ENCODE assay signal across 10 cellular contexts in genomic region chr1:152495066-152495675, GRCh38. TPM values are rescaled to one million over a fixed set of nuclear protein-coding genes. Genes with fewer than 3 reads are reported as not detected.
DNase-seq lines count a peak whose midpoint lies in the region; ATAC-seq and TF ChIP-seq lines count a peak whose summit lies in the region.
"Had no signal": no experiment of that assay in that cellular context is flagged by ENCODE, and none has a peak within 500 bp of the region (broad histone marks: within the 10 kb centered on the region; RNA-seq: fewer than 3 reads in every experiment).

No MANE protein-coding gene starts in this region.

- no peaks in the 10 kb centered on the region for H3K9me3 ChIP-seq in Karpas-422 (ENCODE audit: low read length)
- no peaks in the 10 kb centered on the region for H3K9me3 ChIP-seq in osteoblast (ENCODE audit: low read depth, low read length)

- no peak overlapping the region for H3K9ac ChIP-seq in Karpas-422 (ENCODE audit: low read length)

- no peaks in the 10 kb centered on the region for H3K4me1 Mint-ChIP-seq in activated T-cell treated with anti-CD3 and anti-CD28 coated beads, Interleukin-2, amount 50 U/mL, for 72 hours (ENCODE audit: low read depth)
- no peaks in the 10 kb centered on the region for H3K4me1 Mint-ChIP-seq in activated T-cell treated with anti-CD3 and anti-CD28 coated beads, Interleukin-2, amount 50 U/mL, for 4 hours (ENCODE audit: low read depth)
- no peaks in the 10 kb centered on the region for H3K4me1 Mint-ChIP-seq in activated CD4-positive, alpha-beta memory T cell treated with anti-CD3 and anti-CD28 coated beads, Interleukin-2, amount 10 ng/mL, durations not matched to agents 7 days and 5 days

- H3K36me3 Mint-ChIP-seq in activated T-cell treated with anti-CD3 and anti-CD28 coated beads, Interleukin-2, amount 50 U/mL, for 72 hours (ENCODE audit: insufficient read depth in 2 of 2) = no peaks in the 10 kb centered on the region
- no peaks in the 10 kb centered on the region for H3K36me3 Mint-ChIP-seq in activated T-cell treated with anti-CD3 and anti-CD28 coated beads, Interleukin-2, amount 50 U/mL, for 4 hours (ENCODE audit: insufficient read depth)
- H3K36me3 Mint-ChIP-seq in activated CD4-positive, alpha-beta memory T cell treated with anti-CD3 and anti-CD28 coated beads, Interleukin-2, amount 10 ng/mL, durations not matched to agents 7 days and 5 days (ENCODE audit: low read depth) = no peaks in the 10 kb centered on the region

- DNase-seq in activated T-cell treated with anti-CD3 and anti-CD28 coated beads, Interleukin-2, amount 50 U/mL, for 72 hours = peak; percentile 37 to 49
- DNase-seq in activated T-cell treated with anti-CD3 and anti-CD28 coated beads, Interleukin-2, amount 50 U/mL, for 4 hours = no peak
- DNase-seq in Karpas-422 (peak; percentile 78), osteoblast (ENCODE audit: insufficient read length, low spot score, missing footprints) (no peak), Ammon's horn (ENCODE audit: low spot score) (no peak), iPS-NIHi7 (ENCODE audit: extremely low spot score) (no peak), anterior cingulate cortex (lab: John Stamatoyannopoulos, UW) (no peak)
- DNase-seq in activated CD4-positive, alpha-beta memory T cell treated with anti-CD3 and anti-CD28 coated beads, Interleukin-2, amount 10 ng/mL, durations not matched to agents 7 days and 5 days = peak; percentile 37
- DNase-seq: NCI-H187 had no signal

- POLR2A ChIA-PET in activated CD4-positive, alpha-beta memory T cell treated with anti-CD3 and anti-CD28 coated beads, Interleukin-2, amount 10 ng/mL, durations not matched to agents 7 days and 5 days (lab: Charles Lee) = no interaction called here

- H2AFZ ChIP-seq in Karpas-422 (ENCODE audit: low read length) (no peak overlapping the region), osteoblast (ENCODE audit: low read length) (no peak overlapping the region)

- H3K27me3 ChIP-seq in Karpas-422 (ENCODE audit: low read length) (no peaks in the 10 kb centered on the region), osteoblast (ENCODE audit: insufficient read depth, low read length) (no peaks in the 10 kb centered on the region)

- CTCF ChIA-PET in activated CD4-positive, alpha-beta memory T cell treated with anti-CD3 and anti-CD28 coated beads, Interleukin-2, amount 10 ng/mL, durations not matched to agents 7 days and 5 days (lab: Charles Lee) = interaction anchor here (1.2 kb wide), 1 partner anchor 39 kb away, joined by 4 read pairs; no protein-coding TSS in a partner anchor

- H3K4me1 ChIP-seq in Karpas-422 (ENCODE audit: low read length) (no peaks in the 10 kb centered on the region), osteoblast (ENCODE audit: insufficient read depth, low read length) (no peaks in the 10 kb centered on the region)

- H3K4me2 ChIP-seq in Karpas-422 (ENCODE audit: low read depth, low read length, poor library complexity, severe bottlenecking) (no peak overlapping the region), osteoblast (ENCODE audit: insufficient read depth, low read length) (no peak overlapping the region)

- H4K20me1 ChIP-seq in Karpas-422 (ENCODE audit: insufficient read depth, low read depth, low read length) (no peaks in the 10 kb centered on the region), osteoblast (ENCODE audit: insufficient read depth, low read length) (no peaks in the 10 kb centered on the region)

- H3K9me2 ChIP-seq in Karpas-422 (replicated peaks; ENCODE audit: insufficient read depth, low read length) = no peaks in the 10 kb centered on the region

- H3K4me3 Mint-ChIP-seq in activated T-cell treated with anti-CD3 and anti-CD28 coated beads, Interleukin-2, amount 50 U/mL, for 72 hours = no peak overlapping the region
- no peak overlapping the region for H3K4me3 Mint-ChIP-seq in activated T-cell treated with anti-CD3 and anti-CD28 coated beads, Interleukin-2, amount 50 U/mL, for 4 hours
- H3K4me3 Mint-ChIP-seq in activated CD4-positive, alpha-beta memory T cell treated with anti-CD3 and anti-CD28 coated beads, Interleukin-2, amount 10 ng/mL, durations not matched to agents 7 days and 5 days = no peak overlapping the region

- H3K79me2 ChIP-seq in Karpas-422 (ENCODE audit: low read length) = no peaks in the 10 kb centered on the region
- no peaks in the 10 kb centered on the region for H3K79me2 ChIP-seq in osteoblast (ENCODE audit: insufficient read depth, low read length)

- H3K9me3 Mint-ChIP-seq in activated T-cell treated with anti-CD3 and anti-CD28 coated beads, Interleukin-2, amount 50 U/mL, for 72 hours = no peaks in the 10 kb centered on the region
- H3K9me3 Mint-ChIP-seq in activated T-cell treated with anti-CD3 and anti-CD28 coated beads, Interleukin-2, amount 50 U/mL, for 4 hours = no peaks in the 10 kb centered on the region
- H3K9me3 Mint-ChIP-seq in activated CD4-positive, alpha-beta memory T cell treated with anti-CD3 and anti-CD28 coated beads, Interleukin-2, amount 10 ng/mL, durations not matched to agents 7 days and 5 days = no peaks in the 10 kb centered on the region

- H3K4me3 ChIP-seq in Karpas-422 (ENCODE audit: low read length) = no peak overlapping the region
- H3K4me3 ChIP-seq in osteoblast (ENCODE audit: insufficient read depth, low read length) = no peak overlapping the region

- ATAC-seq in activated T-cell treated with anti-CD3 and anti-CD28 coated beads, Interleukin-2, amount 50 U/mL, for 72 hours (replicated peaks in 1 of 2) = no peak
- ATAC-seq in activated T-cell treated with anti-CD3 and anti-CD28 coated beads, Interleukin-2, amount 50 U/mL, for 4 hours = no peak

- TF ChIP-seq CTCF in osteoblast (IDR thresholded peaks at IDR 0.05; ENCODE audit: extremely low read depth, low read depth, low read length) = peak; percentile 63

- H3K36me3 ChIP-seq in Karpas-422 (ENCODE audit: insufficient read depth, low read length) = no peaks in the 10 kb centered on the region
- no peaks in the 10 kb centered on the region for H3K36me3 ChIP-seq in osteoblast (ENCODE audit: insufficient read depth, low read length)

- H3K27me3 Mint-ChIP-seq in activated T-cell treated with anti-CD3 and anti-CD28 coated beads, Interleukin-2, amount 50 U/mL, for 72 hours (ENCODE audit: low read depth) = peaks cover 6% of the 10 kb centered on the region
- H3K27me3 Mint-ChIP-seq in activated T-cell treated with anti-CD3 and anti-CD28 coated beads, Interleukin-2, amount 50 U/mL, for 4 hours (ENCODE audit: low read depth) = peaks cover 17% of the 10 kb centered on the region
- H3K27me3 Mint-ChIP-seq in activated CD4-positive, alpha-beta memory T cell treated with anti-CD3 and anti-CD28 coated beads, Interleukin-2, amount 10 ng/mL, durations not matched to agents 7 days and 5 days = no peaks in the 10 kb centered on the region
- H3K27me3 Mint-ChIP-seq: progenitor cell of endocrine pancreas had no signal

- H3K27ac ChIP-seq in Karpas-422 (ENCODE audit: low read length) (no peak overlapping the region), osteoblast (ENCODE audit: low read depth, low read length) (no peak overlapping the region)

- H3K27ac Mint-ChIP-seq in activated T-cell treated with anti-CD3 and anti-CD28 coated beads, Interleukin-2, amount 50 U/mL, for 72 hours = no peak overlapping the region
- no peak overlapping the region for H3K27ac Mint-ChIP-seq in activated CD4-positive, alpha-beta memory T cell treated with anti-CD3 and anti-CD28 coated beads, Interleukin-2, amount 10 ng/mL, durations not matched to agents 7 days and 5 days
- H3K27ac Mint-ChIP-seq: progenitor cell of endocrine pancreas had no signal

RNA-seq across cellular contexts. Expression of gene LCE5A, which starts 15.4 kb away (rescaled TPM):
- total RNA-seq in activated T-cell treated with anti-CD3 and anti-CD28 coated beads, Interleukin-2, amount 50 U/mL, for 72 hours = not detected
- total RNA-seq in activated T-cell treated with anti-CD3 and anti-CD28 coated beads, Interleukin-2, amount 50 U/mL, for 4 hours = not detected
- not detected in 2 replicates for total RNA-seq in Karpas-422 (2014; rRNA removed; shearing (Covaris generic); ENCODE audit: low replicate concordance)
- not detected for total RNA-seq in activated CD4-positive, alpha-beta memory T cell treated with anti-CD3 and anti-CD28 coated beads, Interleukin-2, amount 10 ng/mL, durations not matched to agents 7 days and 5 days
- total RNA-seq in osteoblast = not detected in 2 replicates
- total RNA-seq: progenitor cell of endocrine pancreas had no signal

RNA-seq across cellular contexts. Expression of gene CRCT1, which starts 19.1 kb away (rescaled TPM):
- total RNA-seq in activated T-cell treated with anti-CD3 and anti-CD28 coated beads, Interleukin-2, amount 50 U/mL, for 72 hours = not detected
- not detected for total RNA-seq in activated T-cell treated with anti-CD3 and anti-CD28 coated beads, Interleukin-2, amount 50 U/mL, for 4 hours
- not detected in 2 replicates for total RNA-seq in Karpas-422 (2014; rRNA removed; shearing (Covaris generic); ENCODE audit: low replicate concordance)
- not detected for total RNA-seq in activated CD4-positive, alpha-beta memory T cell treated with anti-CD3 and anti-CD28 coated beads, Interleukin-2, amount 10 ng/mL, durations not matched to agents 7 days and 5 days
- not detected in 2 replicates for total RNA-seq in osteoblast
- total RNA-seq: progenitor cell of endocrine pancreas had no signal

Comparison
In these comparisons a context has a peak if more than half of its experiments do, and no peak if none do; other contexts are left out.
1. DNase-seq: peak in activated T-cell treated with anti-CD3 and anti-CD28 coated beads, Interleukin-2, amount 50 U/mL, for 72 hours (2 of 2), Karpas-422 (single experiment) and activated CD4-positive, alpha-beta memory T cell treated with anti-CD3 and anti-CD28 coated beads, Interleukin-2, amount 10 ng/mL, durations not matched to agents 7 days and 5 days (single experiment); none in activated T-cell treated with anti-CD3 and anti-CD28 coated beads, Interleukin-2, amount 50 U/mL, for 4 hours (single experiment), osteoblast (single experiment), Ammon's horn (single experiment), iPS-NIHi7 (single experiment) and anterior cingulate cortex (0 of 58).